In the genomic region with DNA sequence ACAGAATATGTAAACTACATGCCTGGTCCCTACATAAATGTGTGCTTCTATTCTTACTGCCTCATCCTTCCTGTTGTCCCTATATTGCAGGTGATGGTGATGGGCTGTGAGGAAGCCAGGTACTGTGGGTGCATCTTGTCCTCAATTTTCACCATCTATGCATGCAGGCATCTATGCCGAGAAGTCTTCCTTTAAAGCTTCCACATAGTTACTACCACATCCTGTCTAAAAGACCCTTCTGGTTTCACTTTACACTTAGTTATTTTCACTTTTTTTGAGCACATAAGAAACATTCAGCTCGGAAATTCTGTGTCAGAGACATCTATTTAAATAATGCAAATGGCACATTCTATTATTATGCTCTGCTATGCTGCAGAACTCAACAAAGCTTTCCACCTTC, we compare ENCODE assay signal across 10 cellular contexts. TPM values are rescaled to one million over a fixed set of nuclear protein-coding genes. Genes with fewer than 3 reads are reported as not detected.
DNase-seq lines count a peak whose midpoint lies in the region; ATAC-seq, FAIRE-seq and TF ChIP-seq lines count a peak whose summit lies in the region.
"Had no signal": no experiment of that assay in that cellular context is flagged by ENCODE, and none has a peak within 500 bp of the region (broad histone marks: within the 10 kb centered on the region; RNA-seq: fewer than 3 reads in every experiment).

No MANE protein-coding gene starts in this region.

- no peaks in the 10 kb centered on the region for H3K27me3 ChIP-seq in upper lobe of right lung
- H3K27me3 ChIP-seq in small intestine (ENCODE audit: control insufficient read depth in 2 of 2, insufficient read depth in 2 of 2, low read length in 2 of 2): no peaks in the 10 kb centered on the region

- no peak for TF ChIP-seq CTCF in upper lobe of right lung (IDR thresholded peaks at IDR 0.05)

- no peaks in the 10 kb centered on the region for H3K36me3 ChIP-seq in upper lobe of right lung
- no peaks in the 10 kb centered on the region for H3K36me3 ChIP-seq in small intestine (ENCODE audit: control insufficient read depth in 2 of 2, insufficient read depth in 2 of 2, low read length in 2 of 2)

- H3K4me3 ChIP-seq in upper lobe of right lung (no peak overlapping the region), small intestine (ENCODE audit: low read depth in 1 of 2, low read length in 2 of 2) (no peak overlapping the region)

- no peak for FAIRE-seq in small intestine (lab: Jason Lieb, UNC)

- H3K4me1 ChIP-seq in upper lobe of right lung (peaks cover 5% of the 10 kb centered on the region), small intestine (ENCODE audit: control insufficient read depth in 2 of 2, insufficient read depth in 1 of 2, low read depth in 1 of 2, low read length in 1 of 2) (peaks cover 2 to 3% of the 10 kb centered on the region in 2 donors)

- H3K27me3 Mint-ChIP-seq in T-helper 1 cell treated with Interleukin-12 subunit alpha and Interleukin-12 subunit beta and Interleukin-4 antibody, amounts not matched to agents 30 μg/mL and 1 μg/mL, for 36 hours (ENCODE audit: low read depth): peaks cover 3% of the 10 kb centered on the region

- H3K27ac Mint-ChIP-seq in T-helper 1 cell treated with Interleukin-12 subunit alpha and Interleukin-12 subunit beta and Interleukin-4 antibody, amounts not matched to agents 30 μg/mL and 1 μg/mL, for 36 hours: peak overlapping the region; percentile 76

- DNase-seq in Caki2 (ENCODE audit: low read depth) (peak; percentile 31), AG08395 (ENCODE audit: low spot score) (no peak), NK-92 (lab: John Stamatoyannopoulos, UW; ENCODE audit: unreplicated experiment) (no peak), upper lobe of right lung (no peak), small intestine (no peak)
- DNase-seq: hippocampal formation had no signal

- 54 to 72% (median 70%) methylated on average over 2 of the region's 2 CpGs for WGBS in small intestine, 3 donors

- in situ Hi-C loops in Caki2 (cut with HindIII; ENCODE audit: low pct_unique_long_range_greater_than_20kb, low sequenced_read_pairs): no loop called here

- no peaks in the 10 kb centered on the region for H3K36me3 Mint-ChIP-seq in T-helper 1 cell treated with Interleukin-12 subunit alpha and Interleukin-12 subunit beta and Interleukin-4 antibody, amounts not matched to agents 30 μg/mL and 1 μg/mL, for 36 hours (ENCODE audit: low read depth)

- H3K4me3 Mint-ChIP-seq in T-helper 1 cell treated with Interleukin-12 subunit alpha and Interleukin-12 subunit beta and Interleukin-4 antibody, amounts not matched to agents 30 μg/mL and 1 μg/mL, for 36 hours: peak overlapping the region; percentile 22
- H3K4me3 Mint-ChIP-seq: brain had no signal

- no peaks in the 10 kb centered on the region for H3K9me3 Mint-ChIP-seq in T-helper 1 cell treated with Interleukin-12 subunit alpha and Interleukin-12 subunit beta and Interleukin-4 antibody, amounts not matched to agents 30 μg/mL and 1 μg/mL, for 36 hours

- intact Hi-C loops in upper lobe of right lung (cut with DNase I): no loop called here

- H3K9me3 ChIP-seq in upper lobe of right lung (no peaks in the 10 kb centered on the region), small intestine (ENCODE audit: control insufficient read depth, low read depth) (no peaks in the 10 kb centered on the region)

- H3K27ac ChIP-seq in upper lobe of right lung (no peak overlapping the region), small intestine (ENCODE audit: low read depth in 1 of 2, low read length in 1 of 2) (no peak overlapping the region)

- ATAC-seq in GM19351 (IDR thresholded peaks at IDR 0.05; ENCODE audit: unreplicated experiment) (peak; percentile 84), HG02981 (IDR thresholded peaks at IDR 0.05; ENCODE audit: unreplicated experiment) (peak; percentile 85), upper lobe of right lung (no peak)

- H3K4me1 Mint-ChIP-seq in T-helper 1 cell treated with Interleukin-12 subunit alpha and Interleukin-12 subunit beta and Interleukin-4 antibody, amounts not matched to agents 30 μg/mL and 1 μg/mL, for 36 hours (ENCODE audit: low read depth): peaks cover 31% of the 10 kb centered on the region

RNA-seq across cellular contexts. Expression of a gene that starts 28.2 kb away (rescaled TPM):
- 0.43 and 0.54 TPM in 2 replicates for total RNA-seq in Caki2 (2014; rRNA removed; shearing (Covaris generic); ENCODE audit: low replicate concordance)
- not detected for total RNA-seq in upper lobe of right lung
- 1 to 10 TPM in 1 of 3 donors, under 1 TPM in 1, not detected in 1; 0.67 to 1.6 TPM for polyA plus RNA-seq in small intestine

RNA-seq across cellular contexts. Expression of a gene that starts 37.8 kb away (rescaled TPM):
- 7.4 and 16.5 TPM in 2 replicates for total RNA-seq in Caki2 (2014; rRNA removed; shearing (Covaris generic); ENCODE audit: low replicate concordance)
- total RNA-seq in upper lobe of right lung: 19.6 TPM
- polyA plus RNA-seq in small intestine: 10 to 100 TPM; 21.0 to 72.1 (median 65.3) TPM
